1 cellular context compared by ENCODE assay signal in genomic region chr19:10226376-10227214, GRCh38.
TF ChIP-seq lines count a peak whose summit lies in the region.

No MANE protein-coding gene starts in this region.

TF ChIP-seq in SK-N-SH, 30 proteins besides CTCF, POLR2A, EP300 and RAD21 (continued from another document):
- peak; percentile 40; the same call in 1 of the 2 replicates for TF ChIP-seq MXI1 (IDR thresholded peaks at IDR 0.05; ENCODE audit: low read depth, low read length)
